ENCODE assay signal across 26 cellular contexts in the genomic region with DNA sequence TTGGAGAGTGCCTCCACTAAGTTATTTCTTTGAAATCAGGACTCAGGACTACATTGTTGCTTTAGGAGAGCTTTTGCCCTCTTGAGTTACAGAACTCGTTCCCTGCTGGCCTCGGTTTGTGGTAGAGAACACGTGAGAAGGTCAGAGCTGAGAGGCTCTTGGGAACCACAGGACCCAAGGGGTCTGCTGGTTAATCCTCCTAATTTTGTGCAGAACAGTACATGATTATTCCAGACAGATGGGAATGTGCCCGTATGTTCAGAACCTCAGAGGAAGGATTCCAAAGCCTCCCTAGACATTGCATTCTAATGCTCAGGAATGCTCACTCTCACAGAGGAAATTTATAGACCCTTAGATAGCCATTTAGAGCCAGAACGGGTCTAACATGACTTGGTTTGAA. TPM values are rescaled to one million over a fixed set of nuclear protein-coding genes. Genes with fewer than 3 reads are reported as not detected.
DNase-seq lines count a peak whose midpoint lies in the region; ATAC-seq and TF ChIP-seq lines count a peak whose summit lies in the region.
"Had no signal": no experiment of that assay in that cellular context is flagged by ENCODE, and none has a peak within 500 bp of the region (broad histone marks: within the 10 kb centered on the region; RNA-seq: fewer than 3 reads in every experiment).

No MANE protein-coding gene starts in this region.

- WGBS in SK-N-SH (ENCODE audit: low lambda C conversion rate), result 71% methylated on average over 5 of the region's 5 CpGs

- H2AFZ ChIP-seq in SK-N-SH (ENCODE audit: low read depth) (no peak overlapping the region), osteoblast (ENCODE audit: low read length) (peak overlapping the region; percentile 16)
- H2AFZ ChIP-seq: PC-9 had no signal

- no peaks in the 10 kb centered on the region for H3K27me3 ChIP-seq in SK-N-SH (ENCODE audit: insufficient read depth)
- H3K27me3 ChIP-seq in osteoblast (ENCODE audit: insufficient read depth, low read length), result no peaks in the 10 kb centered on the region
- H3K27me3 ChIP-seq: pancreas, tibial artery had no signal

- peaks cover 5% of the 10 kb centered on the region for H3K79me2 ChIP-seq in SK-N-SH (ENCODE audit: insufficient read depth)
- H3K79me2 ChIP-seq in osteoblast (ENCODE audit: insufficient read depth, low read length), result no peaks in the 10 kb centered on the region

- TF ChIP-seq CTCF in SK-N-SH (IDR thresholded peaks at IDR 0.05) (no peak), osteoblast (IDR thresholded peaks at IDR 0.05; ENCODE audit: extremely low read depth, low read depth, low read length) (no peak)

- H3K36me3 ChIP-seq in SK-N-SH (replicated peaks in 1 of 2; ENCODE audit: control insufficient read depth in 1 of 2, insufficient read depth in 2 of 2, low read length in 1 of 2) (peaks cover 0 to 2% of the 10 kb centered on the region in 2 experiments), osteoblast (ENCODE audit: insufficient read depth, low read length) (no peaks in the 10 kb centered on the region)
- H3K36me3 ChIP-seq: pancreas, tibial artery had no signal

- H3K4me3 ChIP-seq in SK-N-SH (ENCODE audit: low read depth in 2 of 2, low read length in 1 of 2) (no peak overlapping the region), osteoblast (ENCODE audit: insufficient read depth, low read length) (no peak overlapping the region)
- H3K4me3 ChIP-seq: pancreas, PC-9, tibial artery had no signal

- TF ChIP-seq RAD21 in SK-N-SH (IDR thresholded peaks at IDR 0.05; ENCODE audit: low read length), result no peak

- H3K4me1 ChIP-seq in SK-N-SH (ENCODE audit: control insufficient read depth in 1 of 2, insufficient read depth in 2 of 2, low read depth in 1 of 2, low read length in 1 of 2) (peaks cover 0 to 28% of the 10 kb centered on the region in 2 experiments; a peak in 1 of 4 replicates), osteoblast (ENCODE audit: insufficient read depth, low read length) (peaks cover 38% of the 10 kb centered on the region)

- H4K20me1 ChIP-seq in SK-N-SH (ENCODE audit: insufficient read depth) (no peaks in the 10 kb centered on the region), osteoblast (ENCODE audit: insufficient read depth, low read length) (no peaks in the 10 kb centered on the region)

- CTCF ChIA-PET in SK-N-SH (lab: Yijun Ruan, JAX), result interaction anchor here (0.6 to 7.2 kb wide), 6 partner anchors 11 to 523 kb away, joined by 3 to 159 read pairs (median 26); no protein-coding TSS in a partner anchor

- H3K9me2 ChIP-seq in SK-N-SH, result no peaks in the 10 kb centered on the region

- POLR2A ChIA-PET in SK-N-SH (lab: Yijun Ruan, JAX), result no interaction called here

- no peaks in the 10 kb centered on the region for H3K9me3 ChIP-seq in SK-N-SH
- no peaks in the 10 kb centered on the region for H3K9me3 ChIP-seq in osteoblast (ENCODE audit: low read depth, low read length)
- H3K9me3 ChIP-seq: pancreas, tibial artery had no signal

- DNase-seq in SK-N-SH, result no peak
- peak; percentile 87 for DNase-seq in fibroblast of peridontal ligament (ENCODE audit: extremely low read depth)
- DNase-seq in osteoblast (ENCODE audit: insufficient read length, low spot score, missing footprints), result peak; percentile 83
- DNase-seq in GM19240 (ENCODE audit: insufficient read length, low spot score), result no peak
- DNase-seq in superior temporal gyrus (ENCODE audit: extremely low spot score), result no peak
- DNase-seq: activated CD8-positive, alpha-beta T cell treated with anti-CD3 and anti-CD28 coated beads for 36 hours; COR-L47; DMS79 treated with DMSO at 0.1 percent for 48 hours; GOT3; head of caudate nucleus; KBM-7; mesendoderm; MM.1S; natural killer cell; NCI-H1436 treated with DMSO at 0.1 percent for 48 hours; pancreas; PC-9; Right ventricle myocardium superior; stimulated activated naive CD8-positive, alpha-beta T cell treated with anti-CD3 and anti-CD28 coated beads, Interleukin-15, Interleukin-2, amounts not matched to agents 100 U/mL and 50 U/mL, for 24 hours; T-cell; tibial artery had no signal

- H3F3A ChIP-seq in SK-N-SH (replicated peaks; ENCODE audit: insufficient read depth), result peaks cover 35% of the 10 kb centered on the region

- H3K4me2 ChIP-seq in SK-N-SH (no peak overlapping the region), osteoblast (ENCODE audit: insufficient read depth, low read length) (peak overlapping the region; percentile 49)
- H3K4me2 ChIP-seq: PC-9 had no signal

- ATAC-seq in SK-N-SH treated with all-trans-retinoic acid at 6 μM for 48 hours (peak; percentile 9; the same call in 2 of the 3 replicates), GM18868 (IDR thresholded peaks at IDR 0.05; ENCODE audit: unreplicated experiment) (no peak), HG02678 (IDR thresholded peaks at IDR 0.05; ENCODE audit: unreplicated experiment) (no peak)
- ATAC-seq: activated CD4-positive, CD25-positive, alpha-beta regulatory T cell treated with anti-CD3 and anti-CD28 coated beads, Interleukin-2, amount 50 U/mL, for 24 hours; activated CD8-positive, alpha-beta T cell treated with anti-CD3 and anti-CD28 coated beads for 36 hours; left lobe of liver; natural killer cell; pancreas; stimulated activated naive CD8-positive, alpha-beta T cell treated with anti-CD3 and anti-CD28 coated beads, Interleukin-15, Interleukin-2, amounts not matched to agents 100 U/mL and 50 U/mL, for 24 hours; T-cell had no signal

- TF ChIP-seq EP300 in SK-N-SH (IDR thresholded peaks at IDR 0.05; ENCODE audit: borderline replicate concordance in 1 of 2, low read depth in 1 of 2, low read length in 1 of 2), result no peak

- no peak overlapping the region for H3K27ac ChIP-seq in SK-N-SH (ENCODE audit: low read depth in 2 of 2, low read length in 1 of 2)
- H3K27ac ChIP-seq in osteoblast (ENCODE audit: low read depth, low read length), result peak overlapping the region; percentile 19
- H3K27ac ChIP-seq: pancreas, PC-9, tibial artery had no signal

- H3K9ac ChIP-seq in SK-N-SH, result no peak overlapping the region

TF ChIP-seq in SK-N-SH treated with all-trans-retinoic acid at 6 μM for 48 hours, 23 proteins besides CTCF, POLR2A, EP300 and RAD21 (continues in another document):
- TF ChIP-seq, protein P1, sequence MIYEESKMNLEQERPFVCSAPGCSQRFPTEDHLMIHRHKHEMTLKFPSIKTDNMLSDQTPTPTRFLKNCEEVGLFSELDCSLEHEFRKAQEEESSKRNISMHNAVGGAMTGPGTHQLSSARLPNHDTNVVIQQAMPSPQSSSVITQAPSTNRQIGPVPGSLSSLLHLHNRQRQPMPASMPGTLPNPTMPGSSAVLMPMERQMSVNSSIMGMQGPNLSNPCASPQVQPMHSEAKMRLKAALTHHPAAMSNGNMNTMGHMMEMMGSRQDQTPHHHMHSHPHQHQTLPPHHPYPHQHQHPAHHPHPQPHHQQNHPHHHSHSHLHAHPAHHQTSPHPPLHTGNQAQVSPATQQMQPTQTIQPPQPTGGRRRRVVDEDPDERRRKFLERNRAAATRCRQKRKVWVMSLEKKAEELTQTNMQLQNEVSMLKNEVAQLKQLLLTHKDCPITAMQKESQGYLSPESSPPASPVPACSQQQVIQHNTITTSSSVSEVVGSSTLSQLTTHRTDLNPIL (CRISPR knock-in tag; IDR thresholded peaks at IDR 0.05; ENCODE audit: low read depth), result no peak

TF ChIP-seq in SK-N-SH, 30 proteins besides CTCF, POLR2A, EP300 and RAD21 (continues in another document):
- TF ChIP-seq, protein P2, sequence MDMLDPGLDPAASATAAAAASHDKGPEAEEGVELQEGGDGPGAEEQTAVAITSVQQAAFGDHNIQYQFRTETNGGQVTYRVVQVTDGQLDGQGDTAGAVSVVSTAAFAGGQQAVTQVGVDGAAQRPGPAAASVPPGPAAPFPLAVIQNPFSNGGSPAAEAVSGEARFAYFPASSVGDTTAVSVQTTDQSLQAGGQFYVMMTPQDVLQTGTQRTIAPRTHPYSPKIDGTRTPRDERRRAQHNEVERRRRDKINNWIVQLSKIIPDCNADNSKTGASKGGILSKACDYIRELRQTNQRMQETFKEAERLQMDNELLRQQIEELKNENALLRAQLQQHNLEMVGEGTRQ (IDR thresholded peaks at IDR 0.05; ENCODE audit: borderline replicate concordance, low read depth, low read length), result no peak
- TF ChIP-seq JUND (IDR thresholded peaks at IDR 0.05), result no peak
- TF ChIP-seq, protein P3, sequence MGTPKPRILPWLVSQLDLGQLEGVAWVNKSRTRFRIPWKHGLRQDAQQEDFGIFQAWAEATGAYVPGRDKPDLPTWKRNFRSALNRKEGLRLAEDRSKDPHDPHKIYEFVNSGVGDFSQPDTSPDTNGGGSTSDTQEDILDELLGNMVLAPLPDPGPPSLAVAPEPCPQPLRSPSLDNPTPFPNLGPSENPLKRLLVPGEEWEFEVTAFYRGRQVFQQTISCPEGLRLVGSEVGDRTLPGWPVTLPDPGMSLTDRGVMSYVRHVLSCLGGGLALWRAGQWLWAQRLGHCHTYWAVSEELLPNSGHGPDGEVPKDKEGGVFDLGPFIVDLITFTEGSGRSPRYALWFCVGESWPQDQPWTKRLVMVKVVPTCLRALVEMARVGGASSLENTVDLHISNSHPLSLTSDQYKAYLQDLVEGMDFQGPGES (IDR thresholded peaks at IDR 0.05; ENCODE audit: low read depth, low read length), result no peak
- TF ChIP-seq, protein P4, sequence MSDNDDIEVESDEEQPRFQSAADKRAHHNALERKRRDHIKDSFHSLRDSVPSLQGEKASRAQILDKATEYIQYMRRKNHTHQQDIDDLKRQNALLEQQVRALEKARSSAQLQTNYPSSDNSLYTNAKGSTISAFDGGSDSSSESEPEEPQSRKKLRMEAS (IDR thresholded peaks at IDR 0.05; ENCODE audit: low read depth), result no peak

RNA-seq across cellular contexts. Expression of a gene that starts 25.2 kb away (rescaled TPM):
- 77.8 and 107 TPM in 2 replicates for polyA plus RNA-seq in SK-N-SH (2012; rRNA removed)
- 94.2 and 104 TPM in 2 replicates for polyA plus RNA-seq in SK-N-SH (2012; cell fraction: cytosol; rRNA removed)
- polyA plus RNA-seq in SK-N-SH (2012; cell fraction: nucleus; rRNA removed), result 33.6 and 36.0 TPM in 2 replicates
- 242 and 272 TPM in 2 replicates for total RNA-seq in osteoblast
- total RNA-seq: PC-9 had no signal

Comparison
In these comparisons a context has a peak if more than half of its experiments do, and no peak if none do; other contexts are left out.
1. DNase-seq: peak in fibroblast of peridontal ligament (single experiment) and osteoblast (single experiment); none in SK-N-SH (single experiment), GM19240 (single experiment) and superior temporal gyrus (single experiment).